Comparison of ENCODE assay signal across 23 cellular contexts in genomic region chr3:114994554-114995341, GRCh38.
DNase-seq lines count a peak whose midpoint lies in the region; ATAC-seq, FAIRE-seq and TF ChIP-seq lines count a peak whose summit lies in the region.
"Had no signal": no experiment of that assay in that cellular context is flagged by ENCODE, and none has a peak within 500 bp of the region (broad histone marks: within the 10 kb centered on the region; RNA-seq: fewer than 3 reads in every experiment).

No MANE protein-coding gene starts in this region.

- peak; percentile 83 for ATAC-seq in GM18868 (IDR thresholded peaks at IDR 0.05; ENCODE audit: unreplicated experiment)
- peak; percentile 70 for ATAC-seq in GM21360 (IDR thresholded peaks at IDR 0.05; ENCODE audit: unreplicated experiment)
- peak; percentile 57 for ATAC-seq in HG03432 (IDR thresholded peaks at IDR 0.05; ENCODE audit: unreplicated experiment)
- no peak for ATAC-seq in GM23338
- ATAC-seq in foreskin keratinocyte: no peak
- ATAC-seq: A549, PC-3 had no signal

- H3K9me2 ChIP-seq in GM23338 (ENCODE audit: insufficient read depth): no peaks in the 10 kb centered on the region

- no peaks in the 10 kb centered on the region for H3K36me3 ChIP-seq in GM23338 (ENCODE audit: insufficient read depth)
- H3K36me3 ChIP-seq: MG63 had no signal

- H3K27ac Mint-ChIP-seq in nephron progenitor cell: no peak overlapping the region
- no peak overlapping the region for H3K27ac Mint-ChIP-seq in GM23338
- H3K27ac Mint-ChIP-seq: B cell, CD14-positive monocyte had no signal

- H3K79me2 ChIP-seq in GM23338 (replicated peaks; ENCODE audit: insufficient read depth): no peaks in the 10 kb centered on the region

- H3K27ac ChIP-seq in GM23338 (ENCODE audit: low read depth): no peak overlapping the region
- no peak overlapping the region for H3K27ac ChIP-seq in foreskin keratinocyte
- H3K27ac ChIP-seq: A549 had no signal

- H3K27me3 Mint-ChIP-seq in nephron progenitor cell (ENCODE audit: low read depth, poor library complexity) (no peaks in the 10 kb centered on the region), GM23338 (ENCODE audit: insufficient read depth, low read depth, poor library complexity) (no peaks in the 10 kb centered on the region)
- H3K27me3 Mint-ChIP-seq: B cell had no signal

- no peak overlapping the region for H2AFZ ChIP-seq in GM23338

- FAIRE-seq in islet of Langerhans (lab: Jason Lieb, UNC): peak; percentile 78
- FAIRE-seq: D721Med, GM12892, GM18507, H54 had no signal

- no peak for TF ChIP-seq CTCF in nephron progenitor cell (IDR thresholded peaks at IDR 0.05)
- no peak for TF ChIP-seq CTCF in GM23338 (conservative IDR thresholded peaks at IDR 0.05; ENCODE audit: low read depth in 2 of 2)
- no peak for TF ChIP-seq CTCF in foreskin keratinocyte (conservative IDR thresholded peaks at IDR 0.05)

- H3K4me1 Mint-ChIP-seq in nephron progenitor cell (no peaks in the 10 kb centered on the region), GM23338 (no peaks in the 10 kb centered on the region)
- H3K4me1 Mint-ChIP-seq: CD14-positive monocyte had no signal

- H3K9me3 Mint-ChIP-seq in nephron progenitor cell (peaks cover 12% of the 10 kb centered on the region), GM23338 (no peaks in the 10 kb centered on the region)

- H3K4me3 Mint-ChIP-seq in nephron progenitor cell: no peak overlapping the region
- no peak overlapping the region for H3K4me3 Mint-ChIP-seq in GM23338
- H3K4me3 Mint-ChIP-seq: B cell, CD14-positive monocyte had no signal

- H4K20me1 ChIP-seq in GM23338 (replicated peaks; ENCODE audit: insufficient read depth): no peaks in the 10 kb centered on the region

- H3K27me3 ChIP-seq in GM23338 (ENCODE audit: insufficient read depth) (no peaks in the 10 kb centered on the region), foreskin keratinocyte (no peaks in the 10 kb centered on the region)
- H3K27me3 ChIP-seq: MG63 had no signal

- no peak overlapping the region for H3K4me2 ChIP-seq in GM23338
- H3K4me2 ChIP-seq: A549 had no signal

- no peaks in the 10 kb centered on the region for H3K36me3 Mint-ChIP-seq in nephron progenitor cell (ENCODE audit: low read depth)
- H3K36me3 Mint-ChIP-seq in GM23338 (ENCODE audit: low read depth): no peaks in the 10 kb centered on the region
- H3K36me3 Mint-ChIP-seq: CD14-positive monocyte had no signal

- no peak overlapping the region for H3K4me3 ChIP-seq in GM23338
- H3K4me3 ChIP-seq: A549, MG63 had no signal

- no peaks in the 10 kb centered on the region for H3K4me1 ChIP-seq in GM23338 (ENCODE audit: insufficient read depth)
- H3K4me1 ChIP-seq in foreskin keratinocyte: no peaks in the 10 kb centered on the region
- H3K4me1 ChIP-seq: A549 had no signal

- H3F3A ChIP-seq in GM23338 (replicated peaks; ENCODE audit: low read depth): no peaks in the 10 kb centered on the region

- DNase-seq in nephron progenitor cell (no peak), GM23338 (ENCODE audit: low spot score) (no peak), foreskin keratinocyte (no peak)
- DNase-seq: DMS79, MG63, NCI-H1417, NCI-H1694 treated with DMSO at 0.1 percent for 48 hours, NCI-H446, NCI-H526, PC-3, Right ventricle myocardium superior, T-helper 9 cell had no signal

TF ChIP-seq in GM23338, 12 proteins besides CTCF, POLR2A, EP300 and RAD21 (continues in another document):
- no peak for TF ChIP-seq STAT1 (IDR thresholded peaks at IDR 0.05; ENCODE audit: unreplicated experiment)
- TF ChIP-seq, protein P1, sequence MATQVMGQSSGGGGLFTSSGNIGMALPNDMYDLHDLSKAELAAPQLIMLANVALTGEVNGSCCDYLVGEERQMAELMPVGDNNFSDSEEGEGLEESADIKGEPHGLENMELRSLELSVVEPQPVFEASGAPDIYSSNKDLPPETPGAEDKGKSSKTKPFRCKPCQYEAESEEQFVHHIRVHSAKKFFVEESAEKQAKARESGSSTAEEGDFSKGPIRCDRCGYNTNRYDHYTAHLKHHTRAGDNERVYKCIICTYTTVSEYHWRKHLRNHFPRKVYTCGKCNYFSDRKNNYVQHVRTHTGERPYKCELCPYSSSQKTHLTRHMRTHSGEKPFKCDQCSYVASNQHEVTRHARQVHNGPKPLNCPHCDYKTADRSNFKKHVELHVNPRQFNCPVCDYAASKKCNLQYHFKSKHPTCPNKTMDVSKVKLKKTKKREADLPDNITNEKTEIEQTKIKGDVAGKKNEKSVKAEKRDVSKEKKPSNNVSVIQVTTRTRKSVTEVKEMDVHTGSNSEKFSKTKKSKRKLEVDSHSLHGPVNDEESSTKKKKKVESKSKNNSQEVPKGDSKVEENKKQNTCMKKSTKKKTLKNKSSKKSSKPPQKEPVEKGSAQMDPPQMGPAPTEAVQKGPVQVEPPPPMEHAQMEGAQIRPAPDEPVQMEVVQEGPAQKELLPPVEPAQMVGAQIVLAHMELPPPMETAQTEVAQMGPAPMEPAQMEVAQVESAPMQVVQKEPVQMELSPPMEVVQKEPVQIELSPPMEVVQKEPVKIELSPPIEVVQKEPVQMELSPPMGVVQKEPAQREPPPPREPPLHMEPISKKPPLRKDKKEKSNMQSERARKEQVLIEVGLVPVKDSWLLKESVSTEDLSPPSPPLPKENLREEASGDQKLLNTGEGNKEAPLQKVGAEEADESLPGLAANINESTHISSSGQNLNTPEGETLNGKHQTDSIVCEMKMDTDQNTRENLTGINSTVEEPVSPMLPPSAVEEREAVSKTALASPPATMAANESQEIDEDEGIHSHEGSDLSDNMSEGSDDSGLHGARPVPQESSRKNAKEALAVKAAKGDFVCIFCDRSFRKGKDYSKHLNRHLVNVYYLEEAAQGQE (IDR thresholded peaks at IDR 0.05; ENCODE audit: unreplicated experiment): no peak
- TF ChIP-seq, protein P2, sequence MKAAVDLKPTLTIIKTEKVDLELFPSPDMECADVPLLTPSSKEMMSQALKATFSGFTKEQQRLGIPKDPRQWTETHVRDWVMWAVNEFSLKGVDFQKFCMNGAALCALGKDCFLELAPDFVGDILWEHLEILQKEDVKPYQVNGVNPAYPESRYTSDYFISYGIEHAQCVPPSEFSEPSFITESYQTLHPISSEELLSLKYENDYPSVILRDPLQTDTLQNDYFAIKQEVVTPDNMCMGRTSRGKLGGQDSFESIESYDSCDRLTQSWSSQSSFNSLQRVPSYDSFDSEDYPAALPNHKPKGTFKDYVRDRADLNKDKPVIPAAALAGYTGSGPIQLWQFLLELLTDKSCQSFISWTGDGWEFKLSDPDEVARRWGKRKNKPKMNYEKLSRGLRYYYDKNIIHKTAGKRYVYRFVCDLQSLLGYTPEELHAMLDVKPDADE (IDR thresholded peaks at IDR 0.05): no peak
- TF ChIP-seq JUNB (IDR thresholded peaks at IDR 0.05; ENCODE audit: unreplicated experiment): no peak
- TF ChIP-seq CREB1 (CRISPR knock-in tag; IDR thresholded peaks at IDR 0.05; ENCODE audit: low read depth): no peak
- no peak for TF ChIP-seq NANOG (IDR thresholded peaks at IDR 0.05; ENCODE audit: borderline replicate concordance)
- no peak for TF ChIP-seq ZNF331 (CRISPR knock-in tag; IDR thresholded peaks at IDR 0.05; ENCODE audit: low read depth)
- no peak for TF ChIP-seq EZH2phosphoT487 (IDR thresholded peaks at IDR 0.05; ENCODE audit: unreplicated experiment)

Comparison
In these comparisons a context has a peak if more than half of its experiments do, and no peak if none do; other contexts are left out.
1. ATAC-seq: peak in GM18868 (single experiment), GM21360 (single experiment) and HG03432 (single experiment); none in GM23338 (single experiment) and foreskin keratinocyte (single experiment).